15 cellular contexts compared by ENCODE assay signal in the genomic region with DNA sequence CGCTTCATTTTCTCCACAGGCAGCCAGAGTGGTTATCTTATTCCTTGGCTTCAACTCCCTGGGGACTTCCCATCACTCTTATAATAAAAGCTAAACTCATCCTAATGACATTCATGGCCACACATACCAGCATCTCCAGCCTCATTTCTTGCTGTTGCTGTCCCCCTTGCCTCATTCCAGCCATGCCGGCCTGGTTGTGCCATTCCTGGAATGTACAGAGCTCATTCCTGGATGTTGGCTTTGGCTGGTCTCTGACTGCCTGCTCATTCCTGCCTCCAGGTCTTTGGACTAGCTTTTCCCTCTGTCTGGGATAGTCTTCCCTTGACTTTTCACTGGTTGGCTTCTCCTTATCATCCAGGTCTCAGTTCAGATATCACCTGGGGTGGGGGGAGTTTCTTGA. TPM values are rescaled to one million over a fixed set of nuclear protein-coding genes. Genes with fewer than 3 reads are reported as not detected.
DNase-seq lines count a peak whose midpoint lies in the region; ATAC-seq, FAIRE-seq and TF ChIP-seq lines count a peak whose summit lies in the region.
"Had no signal": no experiment of that assay in that cellular context is flagged by ENCODE, and none has a peak within 500 bp of the region (broad histone marks: within the 10 kb centered on the region; RNA-seq: fewer than 3 reads in every experiment).

No MANE protein-coding gene starts in this region.

- H3K4me2 ChIP-seq in HepG2 (ENCODE audit: low read depth, low read length) (no peak overlapping the region), astrocyte (ENCODE audit: low read length) (peak overlapping the region; percentile 14)

- H3K9ac ChIP-seq in HepG2 (ENCODE audit: insufficient read depth, low read depth, low read length) (no peak overlapping the region), astrocyte (ENCODE audit: low read length) (no peak overlapping the region)

- peaks cover 2% of the 10 kb centered on the region for H3K36me3 Mint-ChIP-seq in astrocyte (ENCODE audit: low read depth, unreplicated experiment)
- H3K36me3 Mint-ChIP-seq in naive thymus-derived CD4-positive, alpha-beta T cell = no peaks in the 10 kb centered on the region

- in situ Hi-C loops in HepG2 (cut with HindIII; ENCODE audit: extremely low pct_ligation_motif_present, low pct_unique_long_range_greater_than_20kb) = no loop called here

- no peak for TF ChIP-seq POLR2A in HepG2 (IDR thresholded peaks at IDR 0.05; ENCODE audit: insufficient read depth in 1 of 2, low read depth in 2 of 2, low read length in 2 of 2)
- no peak for TF ChIP-seq POLR2A in right lobe of liver (IDR thresholded peaks at IDR 0.05)

- FAIRE-seq in HepG2 (lab: Jason Lieb, UNC) = no peak
- FAIRE-seq in astrocyte (lab: Jason Lieb, UNC) = no peak

- no peak for TF ChIP-seq RAD21 in HepG2 (CRISPR knock-in tag; IDR thresholded peaks at IDR 0.05)

- CTCF ChIA-PET in HepG2 (lab: Yijun Ruan, JAX; ENCODE audit: low intra/inter-chr PET ratio, low total read pairs) = no interaction called here
- CTCF ChIA-PET in naive thymus-derived CD4-positive, alpha-beta T cell (lab: Charles Lee) = interaction anchor here (0.9 to 1.0 kb wide), 2 partner anchors 17 to 316 kb away, joined by 3 read pairs; no protein-coding TSS in a partner anchor

- no peak overlapping the region for H3K27ac ChIP-seq in HepG2 (ENCODE audit: extremely low read length, insufficient read depth, low read length)
- no peak overlapping the region for H3K27ac ChIP-seq in right lobe of liver
- peak overlapping the region; percentile 59 for H3K27ac ChIP-seq in astrocyte (ENCODE audit: low read depth, low read length)
- H3K27ac ChIP-seq in naive thymus-derived CD4-positive, alpha-beta T cell (ENCODE audit: low read depth, low read length) = no peak overlapping the region
- H3K27ac ChIP-seq: C4-2B, cardiac muscle cell had no signal

- POLR2A ChIA-PET in HepG2 (lab: Yijun Ruan, JAX) = no interaction called here
- POLR2A ChIA-PET in naive thymus-derived CD4-positive, alpha-beta T cell (lab: Charles Lee) = no interaction called here

- TF ChIP-seq CTCF in HepG2 (CRISPR knock-in tag; IDR thresholded peaks at IDR 0.05) (no peak), right lobe of liver (IDR thresholded peaks at IDR 0.05) (no peak), astrocyte (IDR thresholded peaks at IDR 0.05; ENCODE audit: insufficient read depth, low read depth, low read length) (no peak)

- ATAC-seq in HepG2 (peak; percentile 19), right lobe of liver (no peak), GM21526 (IDR thresholded peaks at IDR 0.05; ENCODE audit: low FRiP score, unreplicated experiment) (no peak)
- ATAC-seq in naive thymus-derived CD4-positive, alpha-beta T cell = no peak

- H3K4me1 Mint-ChIP-seq in astrocyte (ENCODE audit: low read depth, unreplicated experiment) = peaks cover 19% of the 10 kb centered on the region
- H3K4me1 Mint-ChIP-seq in naive thymus-derived CD4-positive, alpha-beta T cell = peaks cover 18 to 47% (median 40%) of the 10 kb centered on the region in 7 donors

- TF ChIP-seq EP300 in HepG2 (IDR thresholded peaks at IDR 0.05; ENCODE audit: low read depth in 2 of 2, low read length in 2 of 2) (no peak), HepG2 (CRISPR knock-in tag; IDR thresholded peaks at IDR 0.05; ENCODE audit: borderline replicate concordance) (no peak)

- no peaks in the 10 kb centered on the region for H4K20me1 ChIP-seq in HepG2 (ENCODE audit: insufficient read depth, low read length)
- no peaks in the 10 kb centered on the region for H4K20me1 ChIP-seq in astrocyte (ENCODE audit: insufficient read depth, low read length)

- H3K36me3 ChIP-seq in HepG2 (replicated peaks in 1 of 2; ENCODE audit: control insufficient read depth in 1 of 2, insufficient read depth in 2 of 2, low read length in 2 of 2) (no peaks in the 10 kb centered on the region), right lobe of liver (no peaks in the 10 kb centered on the region), astrocyte (ENCODE audit: insufficient read depth, low read length) (no peaks in the 10 kb centered on the region)
- peaks cover 0 to 8% (median 0%) of the 10 kb centered on the region in 3 experiments for H3K36me3 ChIP-seq in naive thymus-derived CD4-positive, alpha-beta T cell (ENCODE audit: control insufficient read depth in 2 of 3, insufficient read depth in 3 of 3, low read length in 3 of 3)
- H3K36me3 ChIP-seq: cardiac muscle cell had no signal

- peaks cover 2% of the 10 kb centered on the region for H3K27me3 Mint-ChIP-seq in astrocyte (ENCODE audit: low read depth, unreplicated experiment)
- peaks cover 0 to 4% (median 0%) of the 10 kb centered on the region in 5 donors for H3K27me3 Mint-ChIP-seq in naive thymus-derived CD4-positive, alpha-beta T cell

- peak overlapping the region; percentile 97 for H3K4me3 Mint-ChIP-seq in astrocyte (ENCODE audit: unreplicated experiment)
- H3K4me3 Mint-ChIP-seq in naive thymus-derived CD4-positive, alpha-beta T cell = peak overlapping the region in 9 of 10 donors; percentile 6 to 100 (median 46)

- H2AFZ ChIP-seq in HepG2 (ENCODE audit: low read length) = no peak overlapping the region
- H2AFZ ChIP-seq in astrocyte (ENCODE audit: low read depth, low read length) = no peak overlapping the region

- H3K4me1 ChIP-seq in HepG2 (ENCODE audit: insufficient read depth, low read length) = peaks cover 71% of the 10 kb centered on the region
- H3K4me1 ChIP-seq in right lobe of liver = peaks cover 0 to 18% (median 0%) of the 10 kb centered on the region in 4 donors
- peaks cover 25% of the 10 kb centered on the region for H3K4me1 ChIP-seq in astrocyte (ENCODE audit: insufficient read depth, low read length)
- peaks cover 18 to 20% of the 10 kb centered on the region in 2 donors for H3K4me1 ChIP-seq in naive thymus-derived CD4-positive, alpha-beta T cell (ENCODE audit: control insufficient read depth in 2 of 2, insufficient read depth in 2 of 2, low read length in 2 of 2)

- WGBS in HepG2 (ENCODE audit: low lambda C conversion rate) = 42% methylated on average over 2 of the region's 2 CpGs
- 67% methylated on average over 2 of the region's 2 CpGs for WGBS in right lobe of liver (ENCODE audit: insufficient coverage, low coverage, low lambda C conversion rate, missing lambda C conversion rate)

- no peaks in the 10 kb centered on the region for H3K9me3 ChIP-seq in HepG2 (ENCODE audit: low read length)
- H3K9me3 ChIP-seq in right lobe of liver = no peaks in the 10 kb centered on the region
- no peaks in the 10 kb centered on the region for H3K9me3 ChIP-seq in astrocyte (ENCODE audit: insufficient read depth, low read depth, low read length)
- H3K9me3 ChIP-seq in naive thymus-derived CD4-positive, alpha-beta T cell (ENCODE audit: control insufficient read depth in 2 of 3, low read length in 3 of 3) = no peaks in the 10 kb centered on the region

- H3K27me3 ChIP-seq in HepG2 (ENCODE audit: control insufficient read depth in 1 of 2, insufficient read depth in 2 of 2, low read length in 2 of 2) (no peaks in the 10 kb centered on the region; a peak in 1 of 5 replicates), right lobe of liver (no peaks in the 10 kb centered on the region), astrocyte (ENCODE audit: insufficient read depth, low read length) (no peaks in the 10 kb centered on the region)
- H3K27me3 ChIP-seq in naive thymus-derived CD4-positive, alpha-beta T cell (ENCODE audit: control insufficient read depth in 2 of 2, insufficient read depth in 2 of 2, low read length in 2 of 2) = no peaks in the 10 kb centered on the region
- H3K27me3 ChIP-seq: cardiac muscle cell had no signal

- BruUV-seq in HepG2 (replicated peaks; lab: Mats Ljungman, UMichigan) = no TSS peak

- H3K4me3 ChIP-seq in HepG2 (replicated peaks in 1 of 3; ENCODE audit: insufficient read depth in 1 of 3, low read depth in 2 of 3, low read length in 3 of 3) = no peak overlapping the region
- no peak overlapping the region for H3K4me3 ChIP-seq in right lobe of liver
- no peak overlapping the region for H3K4me3 ChIP-seq in astrocyte (ENCODE audit: insufficient read depth, low read depth, low read length)
- no peak overlapping the region for H3K4me3 ChIP-seq in naive thymus-derived CD4-positive, alpha-beta T cell (ENCODE audit: low read length)
- H3K4me3 ChIP-seq: cardiac muscle cell, lung had no signal

- intact Hi-C loops in HepG2 (cut with micrococcal nuclease; ENCODE audit: unreplicated experiment) (no loop called here), right lobe of liver (cut with DNase I) (no loop called here)
- intact Hi-C loops in naive thymus-derived CD4-positive, alpha-beta T cell (cut with micrococcal nuclease) = loop anchor here (5.0 to 10.0 kb wide), 5 partner anchors 288 to 690 kb away; a partner anchor contains a TSS

- no peaks in the 10 kb centered on the region for H3K9me3 Mint-ChIP-seq in astrocyte (ENCODE audit: unreplicated experiment)
- H3K9me3 Mint-ChIP-seq in naive thymus-derived CD4-positive, alpha-beta T cell = peaks cover 0 to 4% (median 0%) of the 10 kb centered on the region in 11 donors

- peaks cover 21% of the 10 kb centered on the region for H3K79me2 ChIP-seq in HepG2 (ENCODE audit: insufficient read depth, low read length)
- H3K79me2 ChIP-seq in astrocyte (ENCODE audit: insufficient read depth, low read length) = peaks cover 25% of the 10 kb centered on the region

- DNase-seq in HepG2 (ENCODE audit: low spot score) (peak; percentile 44), right lobe of liver (no peak), astrocyte (ENCODE audit: low read depth) (peak; percentile 79), DMS 273 treated with DMSO at 0.1 percent for 48 hours (lab: John Stamatoyannopoulos, UW) (no peak), NCI-H1694 (lab: John Stamatoyannopoulos, UW) (no peak), anterior cingulate cortex (lab: John Stamatoyannopoulos, UW) (no peak)
- DNase-seq in naive thymus-derived CD4-positive, alpha-beta T cell = no peak
- DNase-seq: activated CD4-positive, alpha-beta T cell treated with anti-CD3 and anti-CD28 coated beads for 1 hour; MM.1S had no signal

- peak overlapping the region; percentile 35 for H3K27ac Mint-ChIP-seq in astrocyte (ENCODE audit: unreplicated experiment)
- H3K27ac Mint-ChIP-seq in naive thymus-derived CD4-positive, alpha-beta T cell = peak overlapping the region in 7 of 9 donors; percentile 0 to 99 (median 24)

RNA-seq across cellular contexts. Expression of a gene that starts 2.4 kb away (rescaled TPM):
- 57.1 and 85.7 TPM in 2 replicates for total RNA-seq in HepG2 (2016; rRNA removed; fragmentation: Illumina TruSeq; extraction: Trizol)
- total RNA-seq in HepG2 (2016; cell fraction: cytosol; rRNA removed; fragmentation: Illumina TruSeq; extraction: Trizol; ENCODE audit: low read depth) = 16.0 and 19.1 TPM in 2 replicates
- total RNA-seq in HepG2 (2016; cell fraction: insoluble cytoplasmic fraction; rRNA removed; fragmentation: Illumina TruSeq; extraction: Trizol) = 57.5 and 91.4 TPM in 2 replicates
- total RNA-seq in HepG2 (2016; cell fraction: membrane; rRNA removed; fragmentation: Illumina TruSeq; extraction: Trizol) = 33.1 and 34.7 TPM in 2 replicates
- 28.3 and 31.4 TPM in 2 replicates for total RNA-seq in HepG2 (2016; cell fraction: nucleus; rRNA removed; fragmentation: Illumina TruSeq; extraction: Trizol)
- 57.8 and 69.0 TPM in 2 replicates for polyA plus RNA-seq in HepG2 (2011; rRNA removed)
- polyA plus RNA-seq in HepG2 (2011; cell fraction: cytosol; rRNA removed) = 59.1 and 66.1 TPM in 2 replicates
- 28.9 TPM in 2 replicates for polyA plus RNA-seq in HepG2 (2011; cell fraction: nucleus; rRNA removed)
- 26.2 and 40.7 TPM in 2 replicates for polyA plus RNA-seq in HepG2 (2012)
- polyA plus RNA-seq in HepG2 (2016; cell fraction: cytosol; fragmentation: Illumina TruSeq; extraction: Trizol; ENCODE audit: low read depth) = 17.0 and 18.2 TPM in 2 replicates
- polyA plus RNA-seq in HepG2 (2016; cell fraction: insoluble cytoplasmic fraction; fragmentation: Illumina TruSeq; extraction: Trizol; ENCODE audit: low read depth) = 103 and 109 TPM in 2 replicates
- polyA plus RNA-seq in HepG2 (2016; cell fraction: membrane; fragmentation: Illumina TruSeq; extraction: Trizol; ENCODE audit: low read depth) = 29.6 and 30.9 TPM in 2 replicates
- 43.9 and 48.1 TPM in 2 replicates for polyA plus RNA-seq in HepG2 (2016; cell fraction: nucleus; fragmentation: Illumina TruSeq; extraction: Trizol; ENCODE audit: insufficient read depth, low read depth)
- 137 and 154 TPM in 2 replicates for polyA minus RNA-seq in HepG2 (2011; rRNA and poly(A)+ RNA removed; ENCODE audit: low replicate concordance)
- 28.9 and 36.0 TPM in 2 replicates for polyA minus RNA-seq in HepG2 (2011; cell fraction: cytosol; rRNA and poly(A)+ RNA removed)
- polyA minus RNA-seq in HepG2 (2011; cell fraction: nucleus; rRNA and poly(A)+ RNA removed) = 14.2 and 17.9 TPM in 2 replicates
- 10 to 100 TPM; 23.9 to 47.5 (median 32.5) TPM for total RNA-seq in right lobe of liver
- total RNA-seq in astrocyte = 56.3 and 57.9 TPM in 2 replicates
- 10 to 100 TPM; 37.7 to 49.8 (median 40.8) TPM for total RNA-seq in naive thymus-derived CD4-positive, alpha-beta T cell
- polyA plus RNA-seq in naive thymus-derived CD4-positive, alpha-beta T cell = 10 to 100 TPM; 74.7 to 87.7 TPM

RNA-seq across cellular contexts. Expression of a gene that starts 29.6 kb away (rescaled TPM):
- not detected in 2 replicates for total RNA-seq in HepG2 (2016; rRNA removed; fragmentation: Illumina TruSeq; extraction: Trizol)
- not detected in 2 replicates for total RNA-seq in HepG2 (2016; cell fraction: cytosol; rRNA removed; fragmentation: Illumina TruSeq; extraction: Trizol; ENCODE audit: low read depth)
- not detected in 2 replicates for total RNA-seq in HepG2 (2016; cell fraction: insoluble cytoplasmic fraction; rRNA removed; fragmentation: Illumina TruSeq; extraction: Trizol)
- total RNA-seq in HepG2 (2016; cell fraction: membrane; rRNA removed; fragmentation: Illumina TruSeq; extraction: Trizol) = not detected in 2 replicates
- total RNA-seq in HepG2 (2016; cell fraction: nucleus; rRNA removed; fragmentation: Illumina TruSeq; extraction: Trizol) = not detected in 2 replicates
- polyA plus RNA-seq in HepG2 (2011; rRNA removed) = 0.05 TPM in 1 of 2 replicates, not detected in the other
- polyA plus RNA-seq in HepG2 (2011; cell fraction: cytosol; rRNA removed) = 0.03 TPM in 1 of 2 replicates, not detected in the other
- 0.13 and 0.23 TPM in 2 replicates for polyA plus RNA-seq in HepG2 (2011; cell fraction: nucleus; rRNA removed)
- polyA plus RNA-seq in HepG2 (2012) = 0.07 TPM in 1 of 2 replicates, not detected in the other
- polyA plus RNA-seq in HepG2 (2016; cell fraction: cytosol; fragmentation: Illumina TruSeq; extraction: Trizol; ENCODE audit: low read depth) = not detected in 2 replicates
- polyA plus RNA-seq in HepG2 (2016; cell fraction: insoluble cytoplasmic fraction; fragmentation: Illumina TruSeq; extraction: Trizol; ENCODE audit: low read depth) = not detected in 2 replicates
- not detected in 2 replicates for polyA plus RNA-seq in HepG2 (2016; cell fraction: membrane; fragmentation: Illumina TruSeq; extraction: Trizol; ENCODE audit: low read depth)
- polyA plus RNA-seq in HepG2 (2016; cell fraction: nucleus; fragmentation: Illumina TruSeq; extraction: Trizol; ENCODE audit: insufficient read depth, low read depth) = not detected in 2 replicates
- polyA minus RNA-seq in HepG2 (2011; rRNA and poly(A)+ RNA removed; ENCODE audit: low replicate concordance) = not detected in 2 replicates
- not detected in 2 replicates for polyA minus RNA-seq in HepG2 (2011; cell fraction: cytosol; rRNA and poly(A)+ RNA removed)
- not detected in 2 replicates for polyA minus RNA-seq in HepG2 (2011; cell fraction: nucleus; rRNA and poly(A)+ RNA removed)
- not detected for total RNA-seq in right lobe of liver
- not detected in 2 replicates for total RNA-seq in astrocyte
- total RNA-seq in naive thymus-derived CD4-positive, alpha-beta T cell = not detected
- not detected for polyA plus RNA-seq in naive thymus-derived CD4-positive, alpha-beta T cell
- total RNA-seq: cardiac muscle cell, epithelial cell of proximal tubule, posterior vena cava had no signal
- polyA plus RNA-seq: cardiac muscle cell had no signal

RNA-seq across cellular contexts. Expression of a gene that starts 56.7 kb away (rescaled TPM):
- total RNA-seq in HepG2 (2016; rRNA removed; fragmentation: Illumina TruSeq; extraction: Trizol) (2.0 and 12.2 TPM in 2 replicates), right lobe of liver (1 to 10 TPM in 5 of 6 experiments, under 1 TPM in 1; 0.73 to 3.5 (median 1.9) TPM), astrocyte (42.9 and 56.5 TPM in 2 replicates)
- total RNA-seq in HepG2 (2016; cell fraction: cytosol; rRNA removed; fragmentation: Illumina TruSeq; extraction: Trizol; ENCODE audit: low read depth) = 0.61 and 0.62 TPM in 2 replicates
- 2.0 and 13.0 TPM in 2 replicates for total RNA-seq in HepG2 (2016; cell fraction: insoluble cytoplasmic fraction; rRNA removed; fragmentation: Illumina TruSeq; extraction: Trizol)
- 0.76 and 1.1 TPM in 2 replicates for total RNA-seq in HepG2 (2016; cell fraction: membrane; rRNA removed; fragmentation: Illumina TruSeq; extraction: Trizol)
- total RNA-seq in HepG2 (2016; cell fraction: nucleus; rRNA removed; fragmentation: Illumina TruSeq; extraction: Trizol) = 18.2 and 22.6 TPM in 2 replicates
- 4.3 and 5.1 TPM in 2 replicates for polyA plus RNA-seq in HepG2 (2011; rRNA removed)
- polyA plus RNA-seq in HepG2 (2011; cell fraction: cytosol; rRNA removed) = 0.54 and 0.85 TPM in 2 replicates
- 61.1 and 62.0 TPM in 2 replicates for polyA plus RNA-seq in HepG2 (2011; cell fraction: nucleus; rRNA removed)
- 4.7 and 5.1 TPM in 2 replicates for polyA plus RNA-seq in HepG2 (2012)
- 0.29 and 0.41 TPM in 2 replicates for polyA plus RNA-seq in HepG2 (2016; cell fraction: cytosol; fragmentation: Illumina TruSeq; extraction: Trizol; ENCODE audit: low read depth)
- 1.5 and 2.3 TPM in 2 replicates for polyA plus RNA-seq in HepG2 (2016; cell fraction: insoluble cytoplasmic fraction; fragmentation: Illumina TruSeq; extraction: Trizol; ENCODE audit: low read depth)
- polyA plus RNA-seq in HepG2 (2016; cell fraction: membrane; fragmentation: Illumina TruSeq; extraction: Trizol; ENCODE audit: low read depth) = 0.43 and 0.78 TPM in 2 replicates
- polyA plus RNA-seq in HepG2 (2016; cell fraction: nucleus; fragmentation: Illumina TruSeq; extraction: Trizol; ENCODE audit: insufficient read depth, low read depth) = 57.7 and 64.7 TPM in 2 replicates
- 1.4 and 4.1 TPM in 2 replicates for polyA minus RNA-seq in HepG2 (2011; rRNA and poly(A)+ RNA removed; ENCODE audit: low replicate concordance)
- 0.69 and 1.6 TPM in 2 replicates for polyA minus RNA-seq in HepG2 (2011; cell fraction: cytosol; rRNA and poly(A)+ RNA removed)
- polyA minus RNA-seq in HepG2 (2011; cell fraction: nucleus; rRNA and poly(A)+ RNA removed) = 6.8 and 10.1 TPM in 2 replicates
- under 1 TPM in 1 of 5 experiments, not detected in 4; 0.37 TPM for total RNA-seq in naive thymus-derived CD4-positive, alpha-beta T cell
- polyA plus RNA-seq in naive thymus-derived CD4-positive, alpha-beta T cell = under 1 TPM in 1 of 2 donors, not detected in 1; 0.31 TPM

Comparison
In these comparisons a context has a peak if more than half of its experiments do, and no peak if none do; other contexts are left out.
1. DNase-seq: peak in HepG2 (single experiment) and astrocyte (single experiment); none in right lobe of liver (0 of 3), naive thymus-derived CD4-positive, alpha-beta T cell (0 of 9), DMS 273 treated with DMSO at 0.1 percent for 48 hours (single experiment), NCI-H1694 (single experiment) and anterior cingulate cortex (0 of 58).
2. intact Hi-C loops: an anchor here in naive thymus-derived CD4-positive, alpha-beta T cell (5.0 to 10.0 kb wide); none called in HepG2 and right lobe of liver.